Comparison of ENCODE assay signal across 10 cellular contexts in the genomic region with DNA sequence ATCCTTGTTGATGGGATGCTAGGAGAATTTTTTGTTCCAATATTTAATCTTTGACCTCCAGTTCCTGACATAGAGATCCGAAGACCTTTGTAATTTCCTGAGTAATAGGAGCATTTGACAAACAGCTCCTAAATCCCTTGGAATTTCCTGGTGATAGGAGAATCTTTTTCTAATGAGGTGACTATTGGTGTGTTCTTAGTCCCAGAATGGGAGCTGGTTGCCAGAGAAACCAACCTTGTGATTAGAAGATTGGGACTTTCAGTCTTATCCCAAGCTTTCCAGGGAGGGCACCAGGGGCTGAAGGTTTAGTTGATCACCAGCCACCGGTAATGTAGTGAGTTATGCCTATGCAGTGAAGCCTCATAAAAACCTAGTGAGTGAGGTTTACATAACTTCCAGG.
"Had no signal": no experiment of that assay in that cellular context is flagged by ENCODE, and none has a peak within 500 bp of the region (broad histone marks: within the 10 kb centered on the region; RNA-seq: fewer than 3 reads in every experiment).

No MANE protein-coding gene starts in this region.

- H3K27ac Mint-ChIP-seq: GM23338, H9, HFFc6 had no signal

- H3K4me2 ChIP-seq: GM23338 had no signal

- H2AFZ ChIP-seq: GM23338 had no signal

- DNase-seq: H9, HFFc6, IMR-90, KG1 had no signal

- H3K9me3 Mint-ChIP-seq: GM23338, H9, HFFc6 had no signal

- ATAC-seq: GM23338, HCT116, K562 had no signal

- FAIRE-seq: H1, H54, HTR-8/SVneo, K562 had no signal

- H3K4me3 Mint-ChIP-seq: GM23338, H9, HFFc6 had no signal

- H3K4me3 ChIP-seq: GM23338, K562 had no signal

- H3K4me1 Mint-ChIP-seq: H9 had no signal
